Comparison of ENCODE assay signal across 21 cellular contexts in genomic region chr12:109645708-109646107, GRCh38.
DNase-seq lines count a peak whose midpoint lies in the region; ATAC-seq and TF ChIP-seq lines count a peak whose summit lies in the region.
"Had no signal": no experiment of that assay in that cellular context is flagged by ENCODE, and none has a peak within 500 bp of the region (broad histone marks: within the 10 kb centered on the region; RNA-seq: fewer than 3 reads in every experiment).

No MANE protein-coding gene starts in this region.

- peak overlapping the region; percentile 24 for H3K9ac ChIP-seq in neuronal stem cell (ENCODE audit: low read depth, low read length, poor library complexity)

- peaks cover 0 to 50% (median 0%) of the 10 kb centered on the region in 3 experiments for H3K27me3 ChIP-seq in neuronal stem cell (ENCODE audit: control insufficient read depth in 3 of 3, insufficient read depth in 3 of 3, low read depth in 1 of 3, low read length in 3 of 3)
- H3K27me3 ChIP-seq in heart right ventricle = peaks cover 0 to 46% (median 24%) of the 10 kb centered on the region in 7 donors

- H3K36me3 ChIP-seq in neuronal stem cell (replicated peaks in 1 of 2; ENCODE audit: control insufficient read depth in 2 of 2, insufficient read depth in 2 of 2, low read length in 2 of 2) (no peaks in the 10 kb centered on the region), heart right ventricle (no peaks in the 10 kb centered on the region)
- H3K36me3 ChIP-seq: HAP-1 had no signal

- no CpG with 5 or more reads among the region's 11 CpGs for WGBS in neuronal stem cell (ENCODE audit: extremely low coverage in 2 of 2, insufficient read length in 2 of 2, insufficient replicate concordance in 1 of 2), 2 donors
- 50 to 54% methylated on average over 11 of the region's 11 CpGs for WGBS in heart right ventricle, 2 donors

- no peak overlapping the region for H3K14ac ChIP-seq in neuronal stem cell (ENCODE audit: low read length)

- no peak overlapping the region for H3K4me3 Mint-ChIP-seq in natural killer cell treated with Interleukin-12 subunit alpha and Interleukin-12 subunit beta and Interleukin-15 and Interleukin-18, amount 100 ng/mL, for 72 hours
- no peak overlapping the region for H3K4me3 Mint-ChIP-seq in natural killer cell
- no peak overlapping the region for H3K4me3 Mint-ChIP-seq in T-helper 17 cell
- H3K4me3 Mint-ChIP-seq: CD4-positive, alpha-beta memory T cell; HFFc6 had no signal

- H3K36me3 Mint-ChIP-seq in natural killer cell treated with Interleukin-12 subunit alpha and Interleukin-12 subunit beta and Interleukin-15 and Interleukin-18, amount 100 ng/mL, for 72 hours = no peaks in the 10 kb centered on the region
- H3K36me3 Mint-ChIP-seq in natural killer cell (no peaks in the 10 kb centered on the region), T-helper 17 cell (ENCODE audit: low read depth) (no peaks in the 10 kb centered on the region)
- H3K36me3 Mint-ChIP-seq: CD4-positive, alpha-beta memory T cell had no signal

- H4K8ac ChIP-seq in neuronal stem cell (ENCODE audit: low read depth, low read length) = no peak overlapping the region

- H3K27ac Mint-ChIP-seq in natural killer cell treated with Interleukin-12 subunit alpha and Interleukin-12 subunit beta and Interleukin-15 and Interleukin-18, amount 100 ng/mL, for 72 hours = no peak overlapping the region
- H3K27ac Mint-ChIP-seq in natural killer cell (no peak overlapping the region), T-helper 17 cell (peak overlapping the region; percentile 27)
- H3K27ac Mint-ChIP-seq: CD4-positive, alpha-beta memory T cell; HFFc6 had no signal

- H3K79me1 ChIP-seq in neuronal stem cell (ENCODE audit: low read depth, low read length) = no peaks in the 10 kb centered on the region

- no peaks in the 10 kb centered on the region for H3K9me3 Mint-ChIP-seq in natural killer cell treated with Interleukin-12 subunit alpha and Interleukin-12 subunit beta and Interleukin-15 and Interleukin-18, amount 100 ng/mL, for 72 hours
- no peaks in the 10 kb centered on the region for H3K9me3 Mint-ChIP-seq in natural killer cell
- H3K9me3 Mint-ChIP-seq: CD4-positive, alpha-beta memory T cell; HFFc6 had no signal

- H3K4me3 ChIP-seq in neuronal stem cell (ENCODE audit: low read length in 2 of 2) (no peak overlapping the region), heart right ventricle (no peak overlapping the region)
- H3K4me3 ChIP-seq: A549, HAP-1 had no signal

- H2BK120ac ChIP-seq in neuronal stem cell (ENCODE audit: low read depth, low read length) = no peak overlapping the region

- peak; percentile 3 for DNase-seq in natural killer cell treated with Interleukin-12 subunit alpha and Interleukin-12 subunit beta and Interleukin-15 and Interleukin-18, amount 100 ng/mL, for 72 hours (ENCODE audit: low spot score)
- DNase-seq in natural killer cell = no peak
- no peak for DNase-seq in T-helper 17 cell
- no peak for DNase-seq in neuronal stem cell (ENCODE audit: low spot score)
- DNase-seq in dedifferentiated amniotic fluid mesenchymal stem cell (ENCODE audit: extremely low spot score) = no peak
- DNase-seq in heart right ventricle = no peak
- DNase-seq: 8988T; ACHN; AML-193; C1 segment of cervical spinal cord; Calu3; CD4-positive, alpha-beta memory T cell; COR-L47; DMS53; DMS79 treated with DMSO at 0.1 percent for 48 hours; GF-D8; GOT3; HFFc6 had no signal

- TF ChIP-seq CTCF in natural killer cell (IDR thresholded peaks at IDR 0.05) = no peak
- no peak for TF ChIP-seq CTCF in heart right ventricle (IDR thresholded peaks at IDR 0.05)

- H2BK5ac ChIP-seq in neuronal stem cell (ENCODE audit: low read length) = no peak overlapping the region

- no peaks in the 10 kb centered on the region for H3K4me1 Mint-ChIP-seq in natural killer cell treated with Interleukin-12 subunit alpha and Interleukin-12 subunit beta and Interleukin-15 and Interleukin-18, amount 100 ng/mL, for 72 hours (ENCODE audit: low read depth in 2 of 2)
- H3K4me1 Mint-ChIP-seq in natural killer cell = no peaks in the 10 kb centered on the region
- peaks cover 2% of the 10 kb centered on the region for H3K4me1 Mint-ChIP-seq in T-helper 17 cell
- H3K4me1 Mint-ChIP-seq: CD4-positive, alpha-beta memory T cell had no signal

- H3K4ac ChIP-seq in neuronal stem cell (ENCODE audit: low read length) = no peak overlapping the region

- H2AFZ ChIP-seq in neuronal stem cell (ENCODE audit: low read length) = no peak overlapping the region

- H4K91ac ChIP-seq in neuronal stem cell (ENCODE audit: low read depth, low read length, poor library complexity) = no peak overlapping the region

- peaks cover 0 to 2% of the 10 kb centered on the region in 2 donors for H3K4me1 ChIP-seq in neuronal stem cell (ENCODE audit: control insufficient read depth in 2 of 2, insufficient read depth in 1 of 2, low read depth in 1 of 2, low read length in 2 of 2)
- H3K4me1 ChIP-seq in heart right ventricle = no peaks in the 10 kb centered on the region
- H3K4me1 ChIP-seq: HAP-1 had no signal

- no peak for ATAC-seq in natural killer cell treated with Interleukin-12 subunit alpha and Interleukin-12 subunit beta and Interleukin-15 and Interleukin-18, amount 100 ng/mL, for 72 hours
- ATAC-seq in natural killer cell (no peak), T-helper 17 cell (no peak), heart right ventricle (no peak), GM18907 (IDR thresholded peaks at IDR 0.05; ENCODE audit: unreplicated experiment) (no peak)
- ATAC-seq: A549 had no signal

- no peak overlapping the region for H3K23ac ChIP-seq in neuronal stem cell (ENCODE audit: low read depth, low read length, poor library complexity)

- H3K27me3 Mint-ChIP-seq in natural killer cell treated with Interleukin-12 subunit alpha and Interleukin-12 subunit beta and Interleukin-15 and Interleukin-18, amount 100 ng/mL, for 72 hours = peaks cover 5 to 9% of the 10 kb centered on the region in 2 donors
- H3K27me3 Mint-ChIP-seq in natural killer cell (ENCODE audit: low read depth in 2 of 2) (peaks cover 0 to 11% of the 10 kb centered on the region in 2 donors), T-helper 17 cell (peaks cover 52% of the 10 kb centered on the region)

- peak overlapping the region; percentile 89 for H2AK5ac ChIP-seq in neuronal stem cell (ENCODE audit: low read depth, low read length)

- intact Hi-C loops in natural killer cell (cut with micrococcal nuclease) (no loop called here), heart right ventricle (cut with DNase I) (no loop called here)

- no peak overlapping the region for H3K4me2 ChIP-seq in neuronal stem cell (ENCODE audit: insufficient read depth, low read length, poor library complexity, severe bottlenecking)
- H3K4me2 ChIP-seq: A549 had no signal

- peak overlapping the region; percentile 35 for H3K18ac ChIP-seq in neuronal stem cell (ENCODE audit: low read length)

- no peak overlapping the region for H2BK15ac ChIP-seq in neuronal stem cell (ENCODE audit: low read length)

- peak overlapping the region; percentile 8 for H2BK12ac ChIP-seq in neuronal stem cell (ENCODE audit: low read length)

- H3K9me3 ChIP-seq in T-helper 17 cell (ENCODE audit: control insufficient read depth, low read length, poor library complexity, severe bottlenecking) (no peaks in the 10 kb centered on the region), neuronal stem cell (replicated peaks in 1 of 2; ENCODE audit: control insufficient read depth in 2 of 2, insufficient read depth in 1 of 2, low read depth in 1 of 2, low read length in 2 of 2) (no peaks in the 10 kb centered on the region), heart right ventricle (no peaks in the 10 kb centered on the region)
- H3K9me3 ChIP-seq: A549, HAP-1 had no signal

- H3K27ac ChIP-seq in neuronal stem cell (replicated peaks; ENCODE audit: low read length) (no peak overlapping the region), heart right ventricle (no peak overlapping the region)
- H3K27ac ChIP-seq: A549 had no signal
